ENCODE assay signal across 1 cellular context in genomic region chr4:108650212-108651067, GRCh38.
TF ChIP-seq lines count a peak whose summit lies in the region.

Gene OSTC (plus strand): TSS chr4:108650599. CDS start chr4:108650656, 57 bp downstream.

TF ChIP-seq in HepG2, 621 proteins besides CTCF, POLR2A, EP300 and RAD21 (continued from another document):
- TF ChIP-seq NCOA2 (CRISPR knock-in tag; IDR thresholded peaks at IDR 0.05) (0 out of 2 replicates have a peak, but pooled peaks have one; percentile 45), ZNF160 (CRISPR knock-in tag; IDR thresholded peaks at IDR 0.05) (0 out of 2 replicates have a peak, but pooled peaks have one; percentile 53), ELF3 (CRISPR knock-in tag; IDR thresholded peaks at IDR 0.05) (peak; percentile 74), ZFP1 (CRISPR knock-in tag; IDR thresholded peaks at IDR 0.05) (no peak), ZNF605 (CRISPR knock-in tag; IDR thresholded peaks at IDR 0.05) (peak; percentile 60; the same call in 1 of the 2 replicates), CBX2 (IDR thresholded peaks at IDR 0.05; ENCODE audit: low read depth, low read length) (no peak), CBX2 (CRISPR knock-in tag; IDR thresholded peaks at IDR 0.05; ENCODE audit: low read depth) (no peak), SNAPC5 (CRISPR knock-in tag; IDR thresholded peaks at IDR 0.05; ENCODE audit: borderline replicate concordance) (no peak), SP2 (CRISPR knock-in tag; IDR thresholded peaks at IDR 0.05) (no peak), ZNF207 (IDR thresholded peaks at IDR 0.05; ENCODE audit: borderline replicate concordance) (no peak), TP53 (CRISPR knock-in tag; conservative IDR thresholded peaks at IDR 0.05) (0 out of 2 replicates have a peak, but pooled peaks have one; percentile 50), TAF15 (IDR thresholded peaks at IDR 0.05; ENCODE audit: low read depth, low read length, poor library complexity, severe bottlenecking) (no peak), ZNF33A (CRISPR knock-in tag; IDR thresholded peaks at IDR 0.05; ENCODE audit: borderline replicate concordance) (no peak), ZSCAN29 (CRISPR knock-in tag; conservative IDR thresholded peaks at IDR 0.05) (no peak), ZNF558 (CRISPR knock-in tag; IDR thresholded peaks at IDR 0.05; ENCODE audit: borderline replicate concordance) (no peak), ZNF430 (CRISPR knock-in tag; IDR thresholded peaks at IDR 0.05) (no peak), SRSF9 (IDR thresholded peaks at IDR 0.05; ENCODE audit: borderline replicate concordance, insufficient read depth, low read depth, low read length, poor library complexity, severe bottlenecking) (no peak), RFX5 (IDR thresholded peaks at IDR 0.05; ENCODE audit: low read depth, low read length) (no peak), RXRB (CRISPR knock-in tag; IDR thresholded peaks at IDR 0.05; ENCODE audit: borderline replicate concordance) (peak; percentile 40; the same call in 1 of the 2 replicates), HMG20B (CRISPR knock-in tag; conservative IDR thresholded peaks at IDR 0.05) (no peak), NRL (CRISPR knock-in tag; IDR thresholded peaks at IDR 0.05; ENCODE audit: borderline replicate concordance) (peak; percentile 67; the same call in 1 of the 2 replicates), JDP2 (CRISPR knock-in tag; IDR thresholded peaks at IDR 0.05; ENCODE audit: borderline replicate concordance) (no peak; the same call in 1 of the 2 replicates), NFYB (CRISPR knock-in tag; IDR thresholded peaks at IDR 0.05) (peak; percentile 73), GATAD1 (CRISPR knock-in tag; IDR thresholded peaks at IDR 0.05) (peak; percentile 75; the same call in 1 of the 2 replicates), ZNF274 (CRISPR knock-in tag; IDR thresholded peaks at IDR 0.05) (peak; percentile 39; the same call in 1 of the 2 replicates), CREB1 (IDR thresholded peaks at IDR 0.05) (peak; percentile 55; the same call in 1 of the 2 replicates), CREB1 (CRISPR knock-in tag; IDR thresholded peaks at IDR 0.05) (peak; percentile 90), KDM3A (CRISPR knock-in tag; IDR thresholded peaks at IDR 0.05; ENCODE audit: low read depth) (no peak), CHD4 (IDR thresholded peaks at IDR 0.05; ENCODE audit: borderline replicate concordance, low read length) (no peak), TARDBP (CRISPR knock-in tag; IDR thresholded peaks at IDR 0.05) (peak; percentile 61), ZFP36L1 (CRISPR knock-in tag; IDR thresholded peaks at IDR 0.05) (no peak), FOXK2 (IDR thresholded peaks at IDR 0.05) (no peak), ZNF143 (CRISPR knock-in tag; IDR thresholded peaks at IDR 0.05) (0 out of 2 replicates have a peak, but pooled peaks have one; percentile 14), ZNF839 (CRISPR knock-in tag; IDR thresholded peaks at IDR 0.05; ENCODE audit: borderline replicate concordance) (no peak), KLF12 (CRISPR knock-in tag; IDR thresholded peaks at IDR 0.05; ENCODE audit: borderline replicate concordance) (peak; percentile 49; the same call in 1 of the 2 replicates), ZSCAN30 (CRISPR knock-in tag; IDR thresholded peaks at IDR 0.05) (0 out of 2 replicates have a peak, but pooled peaks have one; percentile 78), ZNF256 (CRISPR knock-in tag; conservative IDR thresholded peaks at IDR 0.05) (no peak), ZNF136 (CRISPR knock-in tag; IDR thresholded peaks at IDR 0.05; ENCODE audit: low read depth) (no peak), ZNF510 (CRISPR knock-in tag; IDR thresholded peaks at IDR 0.05; ENCODE audit: low read depth) (peak; percentile 67), BRD4 (CRISPR knock-in tag; IDR thresholded peaks at IDR 0.05) (peak; percentile 78), RARG (CRISPR knock-in tag; IDR thresholded peaks at IDR 0.05; ENCODE audit: low read depth) (no peak)
- TF ChIP-seq, protein P1, sequence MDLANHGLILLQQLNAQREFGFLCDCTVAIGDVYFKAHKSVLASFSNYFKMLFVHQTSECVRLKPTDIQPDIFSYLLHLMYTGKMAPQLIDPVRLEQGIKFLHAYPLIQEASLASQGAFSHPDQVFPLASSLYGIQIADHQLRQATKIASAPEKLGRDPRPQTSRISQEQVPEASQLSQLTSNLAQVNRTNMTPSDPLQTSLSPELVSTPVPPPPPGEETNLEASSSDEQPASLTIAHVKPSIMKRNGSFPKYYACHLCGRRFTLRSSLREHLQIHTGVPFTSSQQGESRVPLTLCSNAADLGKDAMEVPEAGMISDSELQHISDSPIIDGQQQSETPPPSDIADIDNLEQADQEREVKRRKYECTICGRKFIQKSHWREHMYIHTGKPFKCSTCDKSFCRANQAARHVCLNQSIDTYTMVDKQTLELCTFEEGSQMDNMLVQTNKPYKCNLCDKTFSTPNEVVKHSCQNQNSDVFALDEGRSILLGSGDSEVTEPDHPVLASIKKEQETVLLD (CRISPR knock-in tag; IDR thresholded peaks at IDR 0.05; ENCODE audit: low read depth): no peak
- TF ChIP-seq, protein P2, sequence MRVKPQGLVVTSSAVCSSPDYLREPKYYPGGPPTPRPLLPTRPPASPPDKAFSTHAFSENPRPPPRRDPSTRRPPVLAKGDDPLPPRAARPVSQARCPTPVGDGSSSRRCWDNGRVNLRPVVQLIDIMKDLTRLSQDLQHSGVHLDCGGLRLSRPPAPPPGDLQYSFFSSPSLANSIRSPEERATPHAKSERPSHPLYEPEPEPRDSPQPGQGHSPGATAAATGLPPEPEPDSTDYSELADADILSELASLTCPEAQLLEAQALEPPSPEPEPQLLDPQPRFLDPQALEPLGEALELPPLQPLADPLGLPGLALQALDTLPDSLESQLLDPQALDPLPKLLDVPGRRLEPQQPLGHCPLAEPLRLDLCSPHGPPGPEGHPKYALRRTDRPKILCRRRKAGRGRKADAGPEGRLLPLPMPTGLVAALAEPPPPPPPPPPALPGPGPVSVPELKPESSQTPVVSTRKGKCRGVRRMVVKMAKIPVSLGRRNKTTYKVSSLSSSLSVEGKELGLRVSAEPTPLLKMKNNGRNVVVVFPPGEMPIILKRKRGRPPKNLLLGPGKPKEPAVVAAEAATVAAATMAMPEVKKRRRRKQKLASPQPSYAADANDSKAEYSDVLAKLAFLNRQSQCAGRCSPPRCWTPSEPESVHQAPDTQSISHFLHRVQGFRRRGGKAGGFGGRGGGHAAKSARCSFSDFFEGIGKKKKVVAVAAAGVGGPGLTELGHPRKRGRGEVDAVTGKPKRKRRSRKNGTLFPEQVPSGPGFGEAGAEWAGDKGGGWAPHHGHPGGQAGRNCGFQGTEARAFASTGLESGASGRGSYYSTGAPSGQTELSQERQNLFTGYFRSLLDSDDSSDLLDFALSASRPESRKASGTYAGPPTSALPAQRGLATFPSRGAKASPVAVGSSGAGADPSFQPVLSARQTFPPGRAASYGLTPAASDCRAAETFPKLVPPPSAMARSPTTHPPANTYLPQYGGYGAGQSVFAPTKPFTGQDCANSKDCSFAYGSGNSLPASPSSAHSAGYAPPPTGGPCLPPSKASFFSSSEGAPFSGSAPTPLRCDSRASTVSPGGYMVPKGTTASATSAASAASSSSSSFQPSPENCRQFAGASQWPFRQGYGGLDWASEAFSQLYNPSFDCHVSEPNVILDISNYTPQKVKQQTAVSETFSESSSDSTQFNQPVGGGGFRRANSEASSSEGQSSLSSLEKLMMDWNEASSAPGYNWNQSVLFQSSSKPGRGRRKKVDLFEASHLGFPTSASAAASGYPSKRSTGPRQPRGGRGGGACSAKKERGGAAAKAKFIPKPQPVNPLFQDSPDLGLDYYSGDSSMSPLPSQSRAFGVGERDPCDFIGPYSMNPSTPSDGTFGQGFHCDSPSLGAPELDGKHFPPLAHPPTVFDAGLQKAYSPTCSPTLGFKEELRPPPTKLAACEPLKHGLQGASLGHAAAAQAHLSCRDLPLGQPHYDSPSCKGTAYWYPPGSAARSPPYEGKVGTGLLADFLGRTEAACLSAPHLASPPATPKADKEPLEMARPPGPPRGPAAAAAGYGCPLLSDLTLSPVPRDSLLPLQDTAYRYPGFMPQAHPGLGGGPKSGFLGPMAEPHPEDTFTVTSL (CRISPR knock-in tag; IDR thresholded peaks at IDR 0.05; ENCODE audit: borderline replicate concordance): no peak; the same call in 1 of the 2 replicates
- TF ChIP-seq, protein P3, sequence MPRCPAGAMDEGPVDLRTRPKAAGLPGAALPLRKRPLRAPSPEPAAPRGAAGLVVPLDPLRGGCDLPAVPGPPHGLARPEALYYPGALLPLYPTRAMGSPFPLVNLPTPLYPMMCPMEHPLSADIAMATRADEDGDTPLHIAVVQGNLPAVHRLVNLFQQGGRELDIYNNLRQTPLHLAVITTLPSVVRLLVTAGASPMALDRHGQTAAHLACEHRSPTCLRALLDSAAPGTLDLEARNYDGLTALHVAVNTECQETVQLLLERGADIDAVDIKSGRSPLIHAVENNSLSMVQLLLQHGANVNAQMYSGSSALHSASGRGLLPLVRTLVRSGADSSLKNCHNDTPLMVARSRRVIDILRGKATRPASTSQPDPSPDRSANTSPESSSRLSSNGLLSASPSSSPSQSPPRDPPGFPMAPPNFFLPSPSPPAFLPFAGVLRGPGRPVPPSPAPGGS (CRISPR knock-in tag; IDR thresholded peaks at IDR 0.05): no peak
